ENCODE assay signal across 2 cellular contexts in genomic region chr18:69899154-69899923, GRCh38. TPM values are rescaled to one million over a fixed set of nuclear protein-coding genes. Genes with fewer than 3 reads are reported as not detected.
"Had no signal": no experiment of that assay in that cellular context is flagged by ENCODE, and none has a peak within 500 bp of the region (broad histone marks: within the 10 kb centered on the region; RNA-seq: fewer than 3 reads in every experiment).

No MANE protein-coding gene starts in this region.

RNA-seq across cellular contexts. Expression of gene CD226, which starts 48.3 kb away (rescaled TPM):
- total RNA-seq: kidney epithelial cell had no signal
- polyA plus RNA-seq: endothelial cell of umbilical vein had no signal
